In the genomic region with DNA sequence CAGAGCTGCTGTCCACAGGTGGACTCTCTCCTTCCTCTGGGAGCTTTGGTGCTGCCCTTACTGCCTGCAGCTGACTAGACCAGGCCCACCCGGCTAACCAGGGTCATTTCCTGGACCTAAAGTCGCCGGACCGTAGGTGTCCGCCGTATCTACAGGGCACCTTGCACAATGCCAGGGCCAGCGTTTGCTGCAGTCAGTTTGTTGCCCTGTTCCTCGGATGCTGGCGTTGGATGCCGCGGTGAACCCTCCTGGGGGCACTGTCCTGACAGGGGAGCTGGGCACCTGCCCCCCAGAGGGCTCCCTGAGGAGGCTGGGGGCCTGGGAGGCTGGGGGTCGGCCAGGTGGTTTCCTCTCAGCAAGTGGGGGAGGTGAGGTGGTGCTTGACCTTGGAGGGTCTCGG, we compare ENCODE assay signal across 15 cellular contexts.
DNase-seq lines count a peak whose midpoint lies in the region; ATAC-seq and TF ChIP-seq lines count a peak whose summit lies in the region.
"Had no signal": no experiment of that assay in that cellular context is flagged by ENCODE, and none has a peak within 500 bp of the region (broad histone marks: within the 10 kb centered on the region; RNA-seq: fewer than 3 reads in every experiment).

No MANE protein-coding gene starts in this region.

- H3K4me3 ChIP-seq in GM23338 (no peak overlapping the region), RWPE2 (ENCODE audit: severe bottlenecking) (no peak overlapping the region), MM.1S (ENCODE audit: low read length) (no peak overlapping the region)

- H3K79me2 ChIP-seq in GM23338 (replicated peaks; ENCODE audit: insufficient read depth) (no peaks in the 10 kb centered on the region), MM.1S (ENCODE audit: low read length) (no peaks in the 10 kb centered on the region)

- H3K4me1 Mint-ChIP-seq in GM23338, result no peaks in the 10 kb centered on the region
- peaks cover 30% of the 10 kb centered on the region for H3K4me1 Mint-ChIP-seq in nephron progenitor cell
- no peaks in the 10 kb centered on the region for H3K4me1 Mint-ChIP-seq in activated CD4-positive, alpha-beta memory T cell treated with anti-CD3 and anti-CD28 coated beads, Interleukin-2, amount 10 ng/mL, durations not matched to agents 7 days and 5 days
- H3K4me1 Mint-ChIP-seq in mesothelial cell of epicardium, result no peaks in the 10 kb centered on the region
- H3K4me1 Mint-ChIP-seq: B cell had no signal

- H2AFZ ChIP-seq in GM23338 (no peak overlapping the region), MM.1S (ENCODE audit: low read length) (no peak overlapping the region)

- H3K4me2 ChIP-seq in GM23338 (no peak overlapping the region), MM.1S (ENCODE audit: low read depth, low read length) (no peak overlapping the region)

- no peak for TF ChIP-seq CTCF in GM23338 (conservative IDR thresholded peaks at IDR 0.05; ENCODE audit: low read depth in 2 of 2)
- TF ChIP-seq CTCF in RWPE2 (IDR thresholded peaks at IDR 0.05; ENCODE audit: poor library complexity, severe bottlenecking), result no peak
- no peak for TF ChIP-seq CTCF in nephron progenitor cell (IDR thresholded peaks at IDR 0.05)
- TF ChIP-seq CTCF in MM.1S (IDR thresholded peaks at IDR 0.05; ENCODE audit: low read length), result no peak
- no peak for TF ChIP-seq CTCF in mesothelial cell of epicardium (IDR thresholded peaks at IDR 0.05; ENCODE audit: unreplicated experiment)

- H3K9me3 Mint-ChIP-seq in GM23338 (no peaks in the 10 kb centered on the region; the same call in 2 of the 3 replicates), nephron progenitor cell (peaks cover 12% of the 10 kb centered on the region), mesothelial cell of epicardium (no peaks in the 10 kb centered on the region)
- H3K9me3 Mint-ChIP-seq in activated CD4-positive, alpha-beta memory T cell treated with anti-CD3 and anti-CD28 coated beads, Interleukin-2, amount 10 ng/mL, durations not matched to agents 7 days and 5 days, result no peaks in the 10 kb centered on the region
- H3K9me3 Mint-ChIP-seq: CD8-positive, alpha-beta T cell; HFFc6 had no signal

- H3K27ac Mint-ChIP-seq in GM23338 (peak overlapping the region; percentile 21; the same call in 1 of the 2 replicates), nephron progenitor cell (peak overlapping the region; percentile 67), mesothelial cell of epicardium (no peak overlapping the region)
- H3K27ac Mint-ChIP-seq in activated CD4-positive, alpha-beta memory T cell treated with anti-CD3 and anti-CD28 coated beads, Interleukin-2, amount 10 ng/mL, durations not matched to agents 7 days and 5 days, result no peak overlapping the region
- H3K27ac Mint-ChIP-seq: B cell; CD8-positive, alpha-beta T cell; HFFc6 had no signal

- no peaks in the 10 kb centered on the region for H3F3A ChIP-seq in GM23338 (replicated peaks; ENCODE audit: low read depth)
- H3F3A ChIP-seq in MM.1S (ENCODE audit: insufficient read depth, low read length), result no peaks in the 10 kb centered on the region

- no peaks in the 10 kb centered on the region for H3K27me3 ChIP-seq in GM23338 (ENCODE audit: insufficient read depth)
- H3K27me3 ChIP-seq in RWPE2 (ENCODE audit: insufficient read depth, poor library complexity, severe bottlenecking), result peaks cover 12% of the 10 kb centered on the region
- peaks cover 78% of the 10 kb centered on the region for H3K27me3 ChIP-seq in MM.1S (replicated peaks; ENCODE audit: insufficient read depth, low read length)

- H4K20me1 ChIP-seq in GM23338 (replicated peaks; ENCODE audit: insufficient read depth), result no peaks in the 10 kb centered on the region
- no peaks in the 10 kb centered on the region for H4K20me1 ChIP-seq in MM.1S (ENCODE audit: insufficient read depth, low read length)

- H3K4me1 ChIP-seq in GM23338 (ENCODE audit: insufficient read depth) (no peaks in the 10 kb centered on the region), RWPE2 (ENCODE audit: insufficient read depth, poor library complexity, severe bottlenecking) (no peaks in the 10 kb centered on the region), MM.1S (ENCODE audit: low read length) (no peaks in the 10 kb centered on the region)

- POLR2A ChIA-PET in activated CD4-positive, alpha-beta memory T cell treated with anti-CD3 and anti-CD28 coated beads, Interleukin-2, amount 10 ng/mL, durations not matched to agents 7 days and 5 days (lab: Charles Lee), result no interaction called here

- no peaks in the 10 kb centered on the region for H3K9me3 ChIP-seq in RWPE2 (ENCODE audit: severe bottlenecking)
- no peaks in the 10 kb centered on the region for H3K9me3 ChIP-seq in MM.1S (replicated peaks; ENCODE audit: insufficient read depth, low read length)

- H3K9me2 ChIP-seq in GM23338 (ENCODE audit: insufficient read depth), result no peaks in the 10 kb centered on the region
- no peaks in the 10 kb centered on the region for H3K9me2 ChIP-seq in MM.1S (replicated peaks; ENCODE audit: insufficient read depth, low read length)

- H3K27me3 Mint-ChIP-seq in GM23338 (ENCODE audit: insufficient read depth, low read depth, poor library complexity) (peaks cover 6% of the 10 kb centered on the region), nephron progenitor cell (ENCODE audit: low read depth, poor library complexity) (peaks cover 17% of the 10 kb centered on the region), mesothelial cell of epicardium (ENCODE audit: low read depth) (peaks cover 22% of the 10 kb centered on the region)
- no peaks in the 10 kb centered on the region for H3K27me3 Mint-ChIP-seq in activated CD4-positive, alpha-beta memory T cell treated with anti-CD3 and anti-CD28 coated beads, Interleukin-2, amount 10 ng/mL, durations not matched to agents 7 days and 5 days

- no peak overlapping the region for H3K4me3 Mint-ChIP-seq in GM23338
- no peak overlapping the region for H3K4me3 Mint-ChIP-seq in nephron progenitor cell
- no peak overlapping the region for H3K4me3 Mint-ChIP-seq in activated CD4-positive, alpha-beta memory T cell treated with anti-CD3 and anti-CD28 coated beads, Interleukin-2, amount 10 ng/mL, durations not matched to agents 7 days and 5 days
- H3K4me3 Mint-ChIP-seq in mesothelial cell of epicardium, result no peak overlapping the region
- H3K4me3 Mint-ChIP-seq: B cell; CD8-positive, alpha-beta T cell; HFFc6 had no signal

- no peak overlapping the region for H3K9ac ChIP-seq in MM.1S (ENCODE audit: low read length)

- ATAC-seq in GM23338 (no peak), RWPE2 (ENCODE audit: low read depth) (no peak)
- ATAC-seq: CD8-positive, alpha-beta T cell had no signal

- H3K36me3 ChIP-seq in GM23338 (ENCODE audit: insufficient read depth) (no peaks in the 10 kb centered on the region), RWPE2 (ENCODE audit: low read depth) (no peaks in the 10 kb centered on the region), MM.1S (replicated peaks; ENCODE audit: insufficient read depth, low read length) (no peaks in the 10 kb centered on the region)

- H3K27ac ChIP-seq in GM23338 (ENCODE audit: low read depth), result no peak overlapping the region
- H3K27ac ChIP-seq in RWPE2 (ENCODE audit: poor library complexity, severe bottlenecking), result no peak overlapping the region
- no peak overlapping the region for H3K27ac ChIP-seq in MM.1S (ENCODE audit: low read length)
- H3K27ac ChIP-seq: C4-2B had no signal

- DNase-seq in GM23338 (ENCODE audit: low spot score) (no peak), RWPE2 (ENCODE audit: low spot score) (peak; percentile 40), nephron progenitor cell (no peak), DMS114 treated with DMSO at 0.1 percent for 48 hours (lab: John Stamatoyannopoulos, UW; ENCODE audit: unreplicated experiment) (no peak), MM.1S (no peak), mesothelial cell of epicardium (ENCODE audit: low spot score in 2 of 2, unreplicated experiment in 2 of 2) (no peak)
- no peak for DNase-seq in activated CD4-positive, alpha-beta memory T cell treated with anti-CD3 and anti-CD28 coated beads, Interleukin-2, amount 10 ng/mL, durations not matched to agents 7 days and 5 days
- DNase-seq: CD8-positive, alpha-beta T cell; COR-L47; DND-41; GDM1; HCEC 1CT; HFFc6 had no signal

- H3K36me3 Mint-ChIP-seq in GM23338 (ENCODE audit: low read depth), result no peaks in the 10 kb centered on the region
- H3K36me3 Mint-ChIP-seq in nephron progenitor cell (ENCODE audit: low read depth), result no peaks in the 10 kb centered on the region
- H3K36me3 Mint-ChIP-seq in activated CD4-positive, alpha-beta memory T cell treated with anti-CD3 and anti-CD28 coated beads, Interleukin-2, amount 10 ng/mL, durations not matched to agents 7 days and 5 days (ENCODE audit: low read depth), result no peaks in the 10 kb centered on the region
- no peaks in the 10 kb centered on the region for H3K36me3 Mint-ChIP-seq in mesothelial cell of epicardium
- H3K36me3 Mint-ChIP-seq: CD8-positive, alpha-beta T cell had no signal

- CTCF ChIA-PET in activated CD4-positive, alpha-beta memory T cell treated with anti-CD3 and anti-CD28 coated beads, Interleukin-2, amount 10 ng/mL, durations not matched to agents 7 days and 5 days (lab: Charles Lee), result no interaction called here

TF ChIP-seq in GM23338, 12 proteins besides CTCF, POLR2A, EP300 and RAD21 (continues in another document):
- TF ChIP-seq, protein P1, sequence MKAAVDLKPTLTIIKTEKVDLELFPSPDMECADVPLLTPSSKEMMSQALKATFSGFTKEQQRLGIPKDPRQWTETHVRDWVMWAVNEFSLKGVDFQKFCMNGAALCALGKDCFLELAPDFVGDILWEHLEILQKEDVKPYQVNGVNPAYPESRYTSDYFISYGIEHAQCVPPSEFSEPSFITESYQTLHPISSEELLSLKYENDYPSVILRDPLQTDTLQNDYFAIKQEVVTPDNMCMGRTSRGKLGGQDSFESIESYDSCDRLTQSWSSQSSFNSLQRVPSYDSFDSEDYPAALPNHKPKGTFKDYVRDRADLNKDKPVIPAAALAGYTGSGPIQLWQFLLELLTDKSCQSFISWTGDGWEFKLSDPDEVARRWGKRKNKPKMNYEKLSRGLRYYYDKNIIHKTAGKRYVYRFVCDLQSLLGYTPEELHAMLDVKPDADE (IDR thresholded peaks at IDR 0.05), result no peak
- no peak for TF ChIP-seq EZH2 (IDR thresholded peaks at IDR 0.05; ENCODE audit: low read depth, unreplicated experiment)
- no peak for TF ChIP-seq ZNF114 (CRISPR knock-in tag; IDR thresholded peaks at IDR 0.05)
- no peak for TF ChIP-seq NANOG (IDR thresholded peaks at IDR 0.05; ENCODE audit: borderline replicate concordance)

Comparison
In these comparisons a context has a peak if more than half of its experiments do, and no peak if none do; other contexts are left out.
1. H3K27ac Mint-ChIP-seq: peak in GM23338 (single experiment) and nephron progenitor cell (single experiment); none in activated CD4-positive, alpha-beta memory T cell treated with anti-CD3 and anti-CD28 coated beads, Interleukin-2, amount 10 ng/mL, durations not matched to agents 7 days and 5 days (single experiment) and mesothelial cell of epicardium (single experiment).